In the genomic region with DNA sequence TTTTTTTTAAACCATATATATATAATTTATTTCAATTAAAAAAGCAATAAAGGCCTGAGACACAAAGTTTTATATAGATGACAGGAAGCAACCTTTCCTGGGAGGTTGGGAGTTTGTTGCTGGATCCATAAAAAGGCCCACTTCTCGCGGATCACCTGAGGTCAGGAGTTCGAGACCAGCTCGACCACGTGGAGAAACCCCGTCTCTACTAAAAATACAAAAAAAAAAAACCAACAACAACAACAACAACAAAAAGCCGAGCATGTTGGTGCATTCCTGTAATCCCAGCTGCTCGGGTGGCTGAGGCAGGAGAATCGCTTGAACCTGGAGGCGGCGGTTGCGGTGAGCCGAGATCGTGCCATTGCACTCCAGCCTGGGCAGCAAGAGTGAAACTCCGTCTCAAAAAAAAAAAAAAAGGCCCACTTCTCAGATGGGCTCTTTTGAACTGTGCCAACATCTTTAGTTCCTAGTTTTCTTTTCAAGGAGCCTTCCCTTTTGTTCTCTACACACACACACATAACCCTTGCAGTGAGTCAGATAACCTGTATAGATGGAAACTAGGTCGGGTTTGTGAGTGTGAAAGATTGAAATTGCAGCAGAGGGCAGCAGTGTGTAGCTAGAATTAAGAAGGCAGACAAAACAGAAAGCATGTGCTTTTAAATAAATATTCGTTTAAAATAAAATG, we compare ENCODE assay signal across 8 cellular contexts. TPM values are rescaled to one million over a fixed set of nuclear protein-coding genes. Genes with fewer than 3 reads are reported as not detected.
DNase-seq lines count a peak whose midpoint lies in the region; ATAC-seq and TF ChIP-seq lines count a peak whose summit lies in the region.

No MANE protein-coding gene starts in this region.

- H3K27ac Mint-ChIP-seq in activated T-cell treated with anti-CD3 and anti-CD28 coated beads, Interleukin-2, amount 50 U/mL, for 72 hours: peak overlapping the region; percentile 96

- peak; percentile 68 to 71 for ATAC-seq in activated T-cell treated with anti-CD3 and anti-CD28 coated beads, Interleukin-2, amount 50 U/mL, for 72 hours (replicated peaks in 1 of 2)

- H3K4me1 Mint-ChIP-seq in activated T-cell treated with anti-CD3 and anti-CD28 coated beads, Interleukin-2, amount 50 U/mL, for 72 hours (ENCODE audit: low read depth): peaks cover 55% of the 10 kb centered on the region

- no peaks in the 10 kb centered on the region for H3K9me3 Mint-ChIP-seq in activated T-cell treated with anti-CD3 and anti-CD28 coated beads, Interleukin-2, amount 50 U/mL, for 72 hours

- H3K9me3 ChIP-seq in HUES6 (ENCODE audit: control insufficient read depth, insufficient read depth, low read depth, low read length) (no peaks in the 10 kb centered on the region), NT2/D1 (ENCODE audit: insufficient read depth, low read length) (no peaks in the 10 kb centered on the region), neutrophil (no peaks in the 10 kb centered on the region)

- H3K9ac ChIP-seq in HUES6 (ENCODE audit: low read length) (peak overlapping the region; percentile 50), NT2/D1 (ENCODE audit: insufficient read length, low read depth) (no peak overlapping the region)

- peak; percentile 86 for DNase-seq in Caki2 (ENCODE audit: low read depth)
- DNase-seq in GM20000 (ENCODE audit: low spot score): peak; percentile 68
- DNase-seq in NT2/D1 (ENCODE audit: low read depth, low spot score): peak; percentile 51
- DNase-seq in activated T-cell treated with anti-CD3 and anti-CD28 coated beads, Interleukin-2, amount 50 U/mL, for 72 hours: peak; percentile 56 to 64
- peak; percentile 83 for DNase-seq in fibroblast of the conjunctiva (ENCODE audit: low read depth)
- DNase-seq in NK-92 (lab: John Stamatoyannopoulos, UW; ENCODE audit: unreplicated experiment): no peak

- H3K27ac ChIP-seq in HUES6 (ENCODE audit: low read depth, low read length) (no peak overlapping the region), neutrophil (peak overlapping the region; percentile 97)

- in situ Hi-C loops in Caki2 (cut with HindIII; ENCODE audit: low pct_unique_long_range_greater_than_20kb, low sequenced_read_pairs): no loop called here

- H3K36me3 Mint-ChIP-seq in activated T-cell treated with anti-CD3 and anti-CD28 coated beads, Interleukin-2, amount 50 U/mL, for 72 hours (ENCODE audit: insufficient read depth in 2 of 2): peaks cover 11 to 24% of the 10 kb centered on the region in 2 donors

- H3K27me3 Mint-ChIP-seq in activated T-cell treated with anti-CD3 and anti-CD28 coated beads, Interleukin-2, amount 50 U/mL, for 72 hours (ENCODE audit: low read depth): no peaks in the 10 kb centered on the region

- peak overlapping the region; percentile 89 to 93 for H3K4me3 Mint-ChIP-seq in activated T-cell treated with anti-CD3 and anti-CD28 coated beads, Interleukin-2, amount 50 U/mL, for 72 hours

- H3K4me1 ChIP-seq in HUES6 (ENCODE audit: control insufficient read depth, insufficient read depth, low read length) (peaks cover 12% of the 10 kb centered on the region), NT2/D1 (ENCODE audit: insufficient read depth, insufficient read length) (no peaks in the 10 kb centered on the region), neutrophil (ENCODE audit: control insufficient read depth in 1 of 2, insufficient read depth in 1 of 2, low read depth in 1 of 2, low read length in 1 of 2) (peaks cover 32 to 46% of the 10 kb centered on the region in 2 experiments)

- 0 out of 2 replicates have a peak overlapping the region, but pooled peaks have one; percentile 8 for H3K4me3 ChIP-seq in HUES6 (ENCODE audit: low read depth, low read length)
- no peak overlapping the region for H3K4me3 ChIP-seq in NT2/D1 (ENCODE audit: insufficient read length, low read depth)
- peak overlapping the region; percentile 88 to 93 for H3K4me3 ChIP-seq in neutrophil (ENCODE audit: low read depth in 1 of 2, low read length in 1 of 2)

- H3K36me3 ChIP-seq in HUES6 (ENCODE audit: control insufficient read depth, insufficient read depth, low read length): peaks cover 31% of the 10 kb centered on the region
- H3K36me3 ChIP-seq in NT2/D1 (ENCODE audit: insufficient read depth, insufficient read length, low read length): peaks cover 27% of the 10 kb centered on the region
- H3K36me3 ChIP-seq in neutrophil: peaks cover 24% of the 10 kb centered on the region

- peak; percentile 43 for TF ChIP-seq CTCF in GM20000 (IDR thresholded peaks at IDR 0.05; ENCODE audit: extremely low read depth, missing control alignments)
- no peak for TF ChIP-seq CTCF in neutrophil (IDR thresholded peaks at IDR 0.05)

- H3K27me3 ChIP-seq in HUES6 (ENCODE audit: control insufficient read depth, insufficient read depth, low read length): no peaks in the 10 kb centered on the region
- H3K27me3 ChIP-seq in NT2/D1 (ENCODE audit: insufficient read depth, insufficient read length): no peaks in the 10 kb centered on the region
- H3K27me3 ChIP-seq in neutrophil: no peaks in the 10 kb centered on the region

RNA-seq across cellular contexts. Expression of gene SMNDC1, which starts 1.2 kb away (rescaled TPM):
- 2.2 and 7.5 TPM in 2 replicates for total RNA-seq in Caki2 (2014; rRNA removed; shearing (Covaris generic); ENCODE audit: low replicate concordance)
- total RNA-seq in activated T-cell treated with anti-CD3 and anti-CD28 coated beads, Interleukin-2, amount 50 U/mL, for 72 hours: 10 to 100 TPM; 49.2 to 54.6 TPM
